1 cellular context compared by ENCODE assay signal in the genomic region with DNA sequence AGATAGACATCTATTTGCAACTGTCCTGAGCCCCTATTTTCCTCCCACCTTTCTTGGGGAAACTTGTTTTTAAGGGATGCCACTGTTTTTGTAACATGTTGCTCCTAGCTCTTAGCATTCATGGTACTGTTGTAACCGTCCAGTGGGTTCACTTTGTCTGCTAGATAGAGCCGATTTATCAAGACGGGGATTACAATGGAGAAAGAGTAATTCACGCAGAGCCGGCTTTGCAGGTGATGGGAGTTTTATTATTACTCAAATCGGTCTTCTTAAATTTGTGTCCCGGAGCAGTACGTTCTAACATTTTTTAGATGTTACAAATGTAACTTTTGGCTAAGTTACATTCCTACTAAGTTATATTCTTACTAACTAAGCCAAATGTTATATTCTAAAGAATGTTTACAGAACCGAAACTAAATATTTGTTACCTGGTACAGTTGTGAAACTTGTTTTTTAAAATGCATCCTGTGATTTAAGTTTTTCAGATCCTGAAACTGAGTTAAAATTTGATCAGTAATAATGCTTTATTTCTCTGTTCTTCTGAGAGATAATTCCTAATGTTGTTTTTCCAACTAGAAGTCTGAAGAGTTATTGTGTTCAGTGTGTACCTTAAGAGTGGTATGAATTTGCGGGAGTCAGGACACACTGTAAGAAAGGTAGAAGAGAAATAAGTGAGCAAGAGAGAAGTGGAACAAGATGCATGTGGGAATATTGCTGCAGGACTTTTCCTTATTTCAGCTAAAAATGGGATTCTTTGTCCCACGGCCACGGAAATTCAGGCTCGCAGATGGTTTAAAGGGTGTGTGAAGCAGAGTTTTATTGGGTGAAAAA.
TF ChIP-seq lines count a peak whose summit lies in the region.

No MANE protein-coding gene starts in this region.

TF ChIP-seq in GM23338, 12 proteins besides CTCF, POLR2A, EP300 and RAD21 (continued from another document):
- TF ChIP-seq ETS1 (IDR thresholded peaks at IDR 0.05) (no peak), ZNF331 (CRISPR knock-in tag; IDR thresholded peaks at IDR 0.05; ENCODE audit: low read depth) (no peak)
- TF ChIP-seq, protein P1, sequence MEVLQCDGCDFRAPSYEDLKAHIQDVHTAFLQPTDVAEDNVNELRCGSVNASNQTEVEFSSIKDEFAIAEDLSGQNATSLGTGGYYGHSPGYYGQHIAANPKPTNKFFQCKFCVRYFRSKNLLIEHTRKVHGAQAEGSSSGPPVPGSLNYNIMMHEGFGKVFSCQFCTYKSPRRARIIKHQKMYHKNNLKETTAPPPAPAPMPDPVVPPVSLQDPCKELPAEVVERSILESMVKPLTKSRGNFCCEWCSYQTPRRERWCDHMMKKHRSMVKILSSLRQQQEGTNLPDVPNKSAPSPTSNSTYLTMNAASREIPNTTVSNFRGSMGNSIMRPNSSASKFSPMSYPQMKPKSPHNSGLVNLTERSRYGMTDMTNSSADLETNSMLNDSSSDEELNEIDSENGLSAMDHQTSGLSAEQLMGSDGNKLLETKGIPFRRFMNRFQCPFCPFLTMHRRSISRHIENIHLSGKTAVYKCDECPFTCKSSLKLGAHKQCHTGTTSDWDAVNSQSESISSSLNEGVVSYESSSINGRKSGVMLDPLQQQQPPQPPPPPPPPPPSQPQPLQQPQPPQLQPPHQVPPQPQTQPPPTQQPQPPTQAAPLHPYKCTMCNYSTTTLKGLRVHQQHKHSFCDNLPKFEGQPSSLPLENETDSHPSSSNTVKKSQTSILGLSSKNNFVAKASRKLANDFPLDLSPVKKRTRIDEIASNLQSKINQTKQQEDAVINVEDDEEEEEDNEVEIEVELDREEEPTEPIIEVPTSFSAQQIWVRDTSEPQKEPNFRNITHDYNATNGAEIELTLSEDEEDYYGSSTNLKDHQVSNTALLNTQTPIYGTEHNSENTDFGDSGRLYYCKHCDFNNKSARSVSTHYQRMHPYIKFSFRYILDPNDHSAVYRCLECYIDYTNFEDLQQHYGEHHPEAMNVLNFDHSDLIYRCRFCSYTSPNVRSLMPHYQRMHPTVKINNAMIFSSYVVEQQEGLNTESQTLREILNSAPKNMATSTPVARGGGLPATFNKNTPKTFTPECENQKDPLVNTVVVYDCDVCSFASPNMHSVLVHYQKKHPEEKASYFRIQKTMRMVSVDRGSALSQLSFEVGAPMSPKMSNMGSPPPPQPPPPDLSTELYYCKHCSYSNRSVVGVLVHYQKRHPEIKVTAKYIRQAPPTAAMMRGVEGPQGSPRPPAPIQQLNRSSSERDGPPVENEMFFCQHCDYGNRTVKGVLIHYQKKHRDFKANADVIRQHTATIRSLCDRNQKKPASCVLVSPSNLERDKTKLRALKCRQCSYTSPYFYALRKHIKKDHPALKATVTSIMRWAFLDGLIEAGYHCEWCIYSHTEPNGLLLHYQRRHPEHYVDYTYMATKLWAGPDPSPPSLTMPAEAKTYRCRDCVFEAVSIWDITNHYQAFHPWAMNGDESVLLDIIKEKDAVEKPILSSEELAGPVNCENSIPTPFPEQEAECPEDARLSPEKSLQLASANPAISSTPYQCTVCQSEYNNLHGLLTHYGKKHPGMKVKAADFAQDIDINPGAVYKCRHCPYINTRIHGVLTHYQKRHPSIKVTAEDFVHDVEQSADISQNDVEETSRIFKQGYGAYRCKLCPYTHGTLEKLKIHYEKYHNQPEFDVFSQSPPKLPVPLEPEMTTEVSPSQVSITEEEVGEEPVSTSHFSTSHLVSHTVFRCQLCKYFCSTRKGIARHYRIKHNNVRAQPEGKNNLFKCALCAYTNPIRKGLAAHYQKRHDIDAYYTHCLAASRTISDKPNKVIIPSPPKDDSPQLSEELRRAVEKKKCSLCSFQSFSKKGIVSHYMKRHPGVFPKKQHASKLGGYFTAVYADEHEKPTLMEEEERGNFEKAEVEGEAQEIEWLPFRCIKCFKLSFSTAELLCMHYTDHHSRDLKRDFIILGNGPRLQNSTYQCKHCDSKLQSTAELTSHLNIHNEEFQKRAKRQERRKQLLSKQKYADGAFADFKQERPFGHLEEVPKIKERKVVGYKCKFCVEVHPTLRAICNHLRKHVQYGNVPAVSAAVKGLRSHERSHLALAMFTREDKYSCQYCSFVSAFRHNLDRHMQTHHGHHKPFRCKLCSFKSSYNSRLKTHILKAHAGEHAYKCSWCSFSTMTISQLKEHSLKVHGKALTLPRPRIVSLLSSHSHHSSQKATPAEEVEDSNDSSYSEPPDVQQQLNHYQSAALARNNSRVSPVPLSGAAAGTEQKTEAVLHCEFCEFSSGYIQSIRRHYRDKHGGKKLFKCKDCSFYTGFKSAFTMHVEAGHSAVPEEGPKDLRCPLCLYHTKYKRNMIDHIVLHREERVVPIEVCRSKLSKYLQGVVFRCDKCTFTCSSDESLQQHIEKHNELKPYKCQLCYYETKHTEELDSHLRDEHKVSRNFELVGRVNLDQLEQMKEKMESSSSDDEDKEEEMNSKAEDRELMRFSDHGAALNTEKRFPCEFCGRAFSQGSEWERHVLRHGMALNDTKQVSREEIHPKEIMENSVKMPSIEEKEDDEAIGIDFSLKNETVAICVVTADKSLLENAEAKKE (CRISPR knock-in tag; IDR thresholded peaks at IDR 0.05) = no peak
